ENCODE assay signal across 1 cellular context in the genomic region with DNA sequence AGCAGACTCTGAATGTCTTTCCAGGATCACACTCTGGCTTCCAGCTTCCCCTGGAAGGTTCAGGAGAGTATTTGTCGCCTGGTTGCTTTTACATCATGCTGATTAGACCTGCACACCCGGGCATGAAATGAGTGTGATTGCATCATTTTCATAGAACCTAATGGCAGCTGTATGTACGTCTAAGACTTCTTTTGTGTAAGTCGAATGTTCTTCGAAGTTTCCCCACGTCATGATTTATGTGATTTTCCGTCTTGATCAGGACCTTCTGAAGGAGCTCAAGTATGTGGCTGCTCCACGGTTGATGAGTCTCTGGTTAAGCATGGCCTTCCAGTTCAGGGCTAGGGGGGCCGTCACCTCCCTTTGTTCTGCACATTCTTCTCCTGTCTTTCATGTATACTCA.
TF ChIP-seq lines count a peak whose summit lies in the region.

No MANE protein-coding gene starts in this region.

TF ChIP-seq in HepG2, 621 proteins besides CTCF, POLR2A, EP300 and RAD21:
- TF ChIP-seq CEBPB (IDR thresholded peaks at IDR 0.05; ENCODE audit: borderline replicate concordance, low read depth, low read length) (peak; percentile 68; the same call in 1 of the 2 replicates), ZNF451 (CRISPR knock-in tag; IDR thresholded peaks at IDR 0.05) (no peak), CEBPG (CRISPR knock-in tag; IDR thresholded peaks at IDR 0.05) (peak; percentile 16; the same call in 1 of the 2 replicates), ZKSCAN5 (CRISPR knock-in tag; IDR thresholded peaks at IDR 0.05) (no peak), ATF7 (IDR thresholded peaks at IDR 0.05) (peak; percentile 57), ATF7 (CRISPR knock-in tag; IDR thresholded peaks at IDR 0.05) (no peak)
- TF ChIP-seq, protein P1, sequence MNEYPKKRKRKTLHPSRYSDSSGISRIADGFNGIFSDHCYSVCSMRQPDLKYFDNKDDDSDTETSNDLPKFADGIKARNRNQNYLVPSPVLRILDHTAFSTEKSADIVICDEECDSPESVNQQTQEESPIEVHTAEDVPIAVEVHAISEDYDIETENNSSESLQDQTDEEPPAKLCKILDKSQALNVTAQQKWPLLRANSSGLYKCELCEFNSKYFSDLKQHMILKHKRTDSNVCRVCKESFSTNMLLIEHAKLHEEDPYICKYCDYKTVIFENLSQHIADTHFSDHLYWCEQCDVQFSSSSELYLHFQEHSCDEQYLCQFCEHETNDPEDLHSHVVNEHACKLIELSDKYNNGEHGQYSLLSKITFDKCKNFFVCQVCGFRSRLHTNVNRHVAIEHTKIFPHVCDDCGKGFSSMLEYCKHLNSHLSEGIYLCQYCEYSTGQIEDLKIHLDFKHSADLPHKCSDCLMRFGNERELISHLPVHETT (CRISPR knock-in tag; conservative IDR thresholded peaks at IDR 0.05): no peak
